9 cellular contexts compared by ENCODE assay signal in the genomic region with DNA sequence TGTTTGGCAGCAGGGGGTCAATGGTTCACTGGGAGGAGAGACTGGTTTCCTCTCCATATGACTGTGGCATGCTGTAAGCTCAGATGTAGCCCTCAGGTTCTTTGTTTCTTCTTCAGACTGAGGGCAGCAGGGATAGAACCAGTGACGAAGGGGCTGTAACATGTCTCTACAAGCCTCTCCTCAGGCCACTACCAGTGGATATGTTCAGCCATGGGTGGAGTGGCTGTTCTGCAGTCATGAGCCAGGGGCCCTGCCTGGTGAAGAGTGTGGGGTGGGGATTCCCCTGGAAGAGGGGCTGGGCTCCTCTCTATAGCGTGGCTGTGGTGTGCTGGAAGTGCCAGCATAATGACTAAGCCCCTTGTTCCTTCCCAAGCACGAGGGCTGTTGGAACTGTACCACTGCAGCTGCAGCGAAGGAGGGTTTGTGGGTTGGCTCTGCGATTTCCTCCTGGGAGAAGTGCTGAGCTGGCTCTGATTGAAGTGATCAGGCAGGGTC. TPM values are rescaled to one million over a fixed set of nuclear protein-coding genes. Genes with fewer than 3 reads are reported as not detected.
DNase-seq lines count a peak whose midpoint lies in the region; ATAC-seq and TF ChIP-seq lines count a peak whose summit lies in the region.
"Had no signal": no experiment of that assay in that cellular context is flagged by ENCODE, and none has a peak within 500 bp of the region (broad histone marks: within the 10 kb centered on the region; RNA-seq: fewer than 3 reads in every experiment).

No MANE protein-coding gene starts in this region.

- H3K27me3 Mint-ChIP-seq in naive thymus-derived CD4-positive, alpha-beta T cell, result peaks cover 0 to 20% (median 0%) of the 10 kb centered on the region in 5 donors

- H2AFZ ChIP-seq in SK-N-SH (ENCODE audit: low read depth), result no peak overlapping the region

- H3K4me3 ChIP-seq in SK-N-SH (ENCODE audit: low read depth in 2 of 2, low read length in 1 of 2), result no peak overlapping the region
- no peak overlapping the region for H3K4me3 ChIP-seq in naive thymus-derived CD4-positive, alpha-beta T cell (ENCODE audit: low read length)

- peaks cover 11% of the 10 kb centered on the region; the same call in 1 of the 2 replicates for H3K27me3 ChIP-seq in SK-N-SH (ENCODE audit: insufficient read depth)
- H3K27me3 ChIP-seq in naive thymus-derived CD4-positive, alpha-beta T cell (ENCODE audit: control insufficient read depth in 2 of 2, insufficient read depth in 2 of 2, low read length in 2 of 2), result no peaks in the 10 kb centered on the region

- CTCF ChIA-PET in SK-N-SH (lab: Yijun Ruan, JAX), result interaction anchor here (0.7 to 1.2 kb wide), 3 partner anchors 10 to 234 kb away, joined by 3 to 4 read pairs (median 3); no protein-coding TSS in a partner anchor
- CTCF ChIA-PET in naive thymus-derived CD4-positive, alpha-beta T cell (lab: Charles Lee), result interaction anchor here (0.6 to 2.7 kb wide), 9 partner anchors 9 to 545 kb away, joined by 3 to 16 read pairs (median 4); no protein-coding TSS in a partner anchor

- no peak overlapping the region for H3K4me2 ChIP-seq in SK-N-SH

- no peaks in the 10 kb centered on the region for H3F3A ChIP-seq in SK-N-SH (replicated peaks; ENCODE audit: insufficient read depth)

- no peak overlapping the region for H3K9ac ChIP-seq in SK-N-SH

- H3K9me3 Mint-ChIP-seq in naive thymus-derived CD4-positive, alpha-beta T cell, result peaks cover 0 to 9% (median 0%) of the 10 kb centered on the region in 11 donors

- H3K27ac ChIP-seq in SK-N-SH (ENCODE audit: low read depth in 2 of 2, low read length in 1 of 2), result no peak overlapping the region
- no peak overlapping the region for H3K27ac ChIP-seq in naive thymus-derived CD4-positive, alpha-beta T cell (ENCODE audit: low read depth, low read length)

- H3K36me3 ChIP-seq in SK-N-SH (replicated peaks in 1 of 2; ENCODE audit: control insufficient read depth in 1 of 2, insufficient read depth in 2 of 2, low read length in 1 of 2), result no peaks in the 10 kb centered on the region
- H3K36me3 ChIP-seq in naive thymus-derived CD4-positive, alpha-beta T cell (ENCODE audit: control insufficient read depth in 2 of 3, insufficient read depth in 3 of 3, low read length in 3 of 3), result no peaks in the 10 kb centered on the region

- ATAC-seq in SK-N-SH treated with all-trans-retinoic acid at 6 μM for 48 hours, result peak; percentile 40; the same call in 2 of the 3 replicates
- ATAC-seq in HG03139 (IDR thresholded peaks at IDR 0.05; ENCODE audit: unreplicated experiment), result peak; percentile 24
- peak; percentile 63 for ATAC-seq in naive thymus-derived CD4-positive, alpha-beta T cell
- no peak for ATAC-seq in GM21529 (IDR thresholded peaks at IDR 0.05; ENCODE audit: unreplicated experiment)
- ATAC-seq in GM19023 (IDR thresholded peaks at IDR 0.05; ENCODE audit: unreplicated experiment), result no peak

- H3K27ac Mint-ChIP-seq in naive thymus-derived CD4-positive, alpha-beta T cell, result peak overlapping the region in 1 of 9 donors; percentile 83
- H3K27ac Mint-ChIP-seq: nephron had no signal

- no peak for TF ChIP-seq RAD21 in SK-N-SH (IDR thresholded peaks at IDR 0.05; ENCODE audit: low read length)

- no peaks in the 10 kb centered on the region for H3K79me2 ChIP-seq in SK-N-SH (ENCODE audit: insufficient read depth)

- no peaks in the 10 kb centered on the region for H3K9me3 ChIP-seq in SK-N-SH
- no peaks in the 10 kb centered on the region for H3K9me3 ChIP-seq in naive thymus-derived CD4-positive, alpha-beta T cell (ENCODE audit: control insufficient read depth in 2 of 3, low read length in 3 of 3)

- H3K36me3 Mint-ChIP-seq in naive thymus-derived CD4-positive, alpha-beta T cell, result peaks cover 0 to 2% (median 0%) of the 10 kb centered on the region in 5 donors

- intact Hi-C loops in naive thymus-derived CD4-positive, alpha-beta T cell (cut with micrococcal nuclease), result loop anchor here (1.0 to 10.0 kb wide), 5 partner anchors 72 to 361 kb away; no protein-coding TSS in a partner anchor

- no peaks in the 10 kb centered on the region for H3K4me1 ChIP-seq in SK-N-SH (ENCODE audit: control insufficient read depth in 1 of 2, insufficient read depth in 2 of 2, low read depth in 1 of 2, low read length in 1 of 2)
- peaks cover 0 to 4% of the 10 kb centered on the region in 2 donors for H3K4me1 ChIP-seq in naive thymus-derived CD4-positive, alpha-beta T cell (ENCODE audit: control insufficient read depth in 2 of 2, insufficient read depth in 2 of 2, low read length in 2 of 2)

- no peaks in the 10 kb centered on the region for H3K9me2 ChIP-seq in SK-N-SH

- POLR2A ChIA-PET in SK-N-SH (lab: Yijun Ruan, JAX), result no interaction called here
- POLR2A ChIA-PET in naive thymus-derived CD4-positive, alpha-beta T cell (lab: Charles Lee), result interaction anchor here (0.6 to 1.3 kb wide), 3 partner anchors 56 to 342 kb away, joined by 3 to 5 read pairs (median 3); no protein-coding TSS in a partner anchor

- H3K4me3 Mint-ChIP-seq in naive thymus-derived CD4-positive, alpha-beta T cell, result no peak overlapping the region
- H3K4me3 Mint-ChIP-seq: nephron had no signal

- WGBS in SK-N-SH (ENCODE audit: low lambda C conversion rate), result 29% methylated on average over 4 of the region's 5 CpGs

- no peak for TF ChIP-seq CTCF in SK-N-SH (IDR thresholded peaks at IDR 0.05)

- H4K20me1 ChIP-seq in SK-N-SH (ENCODE audit: insufficient read depth), result no peaks in the 10 kb centered on the region

- TF ChIP-seq EP300 in SK-N-SH (IDR thresholded peaks at IDR 0.05; ENCODE audit: borderline replicate concordance in 1 of 2, low read depth in 1 of 2, low read length in 1 of 2), result no peak

- DNase-seq in SK-N-SH (no peak), brain pericyte (ENCODE audit: low read depth, low spot score) (peak; percentile 66), NCI-H524 (lab: John Stamatoyannopoulos, UW) (no peak)
- DNase-seq in naive thymus-derived CD4-positive, alpha-beta T cell, result no peak

- peaks cover 0 to 15% (median 6%) of the 10 kb centered on the region in 7 donors for H3K4me1 Mint-ChIP-seq in naive thymus-derived CD4-positive, alpha-beta T cell
- H3K4me1 Mint-ChIP-seq: nephron had no signal

TF ChIP-seq in SK-N-SH treated with all-trans-retinoic acid at 6 μM for 48 hours, 23 proteins besides CTCF, POLR2A, EP300 and RAD21 (continues in another document):
- TF ChIP-seq ARNTL (CRISPR knock-in tag; IDR thresholded peaks at IDR 0.05; ENCODE audit: borderline replicate concordance, low read depth) (no peak), GLIS3 (CRISPR knock-in tag; IDR thresholded peaks at IDR 0.05) (no peak), CSDC2 (CRISPR knock-in tag; IDR thresholded peaks at IDR 0.05) (no peak), ZC3H10 (CRISPR knock-in tag; IDR thresholded peaks at IDR 0.05) (no peak), ISL1 (CRISPR knock-in tag; IDR thresholded peaks at IDR 0.05) (no peak), SNAI2 (CRISPR knock-in tag; IDR thresholded peaks at IDR 0.05) (no peak), ZNF8 (CRISPR knock-in tag; IDR thresholded peaks at IDR 0.05) (no peak), ZNF565 (CRISPR knock-in tag; conservative IDR thresholded peaks at IDR 0.05; ENCODE audit: low read depth) (no peak), ZFP30 (CRISPR knock-in tag; IDR thresholded peaks at IDR 0.05) (no peak)
- TF ChIP-seq, protein P1, sequence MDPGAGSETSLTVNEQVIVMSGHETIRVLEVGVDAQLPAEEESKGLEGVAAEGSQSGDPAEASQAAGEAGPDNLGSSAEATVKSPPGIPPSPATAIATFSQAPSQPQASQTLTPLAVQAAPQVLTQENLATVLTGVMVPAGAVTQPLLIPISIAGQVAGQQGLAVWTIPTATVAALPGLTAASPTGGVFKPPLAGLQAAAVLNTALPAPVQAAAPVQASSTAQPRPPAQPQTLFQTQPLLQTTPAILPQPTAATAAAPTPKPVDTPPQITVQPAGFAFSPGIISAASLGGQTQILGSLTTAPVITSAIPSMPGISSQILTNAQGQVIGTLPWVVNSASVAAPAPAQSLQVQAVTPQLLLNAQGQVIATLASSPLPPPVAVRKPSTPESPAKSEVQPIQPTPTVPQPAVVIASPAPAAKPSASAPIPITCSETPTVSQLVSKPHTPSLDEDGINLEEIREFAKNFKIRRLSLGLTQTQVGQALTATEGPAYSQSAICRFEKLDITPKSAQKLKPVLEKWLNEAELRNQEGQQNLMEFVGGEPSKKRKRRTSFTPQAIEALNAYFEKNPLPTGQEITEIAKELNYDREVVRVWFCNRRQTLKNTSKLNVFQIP (CRISPR knock-in tag; IDR thresholded peaks at IDR 0.05; ENCODE audit: borderline replicate concordance, low read depth), result no peak

TF ChIP-seq in SK-N-SH, 30 proteins besides CTCF, POLR2A, EP300 and RAD21 (continues in another document):
- no peak for TF ChIP-seq CHD2 (IDR thresholded peaks at IDR 0.05; ENCODE audit: low read length, partially characterized antibody)
- TF ChIP-seq GABPA (IDR thresholded peaks at IDR 0.05; ENCODE audit: low read depth), result no peak
- no peak for TF ChIP-seq RFX5 (IDR thresholded peaks at IDR 0.05; ENCODE audit: low read length)
- TF ChIP-seq FOXM1 (IDR thresholded peaks at IDR 0.05; ENCODE audit: low read depth), result no peak
- TF ChIP-seq, protein P2, sequence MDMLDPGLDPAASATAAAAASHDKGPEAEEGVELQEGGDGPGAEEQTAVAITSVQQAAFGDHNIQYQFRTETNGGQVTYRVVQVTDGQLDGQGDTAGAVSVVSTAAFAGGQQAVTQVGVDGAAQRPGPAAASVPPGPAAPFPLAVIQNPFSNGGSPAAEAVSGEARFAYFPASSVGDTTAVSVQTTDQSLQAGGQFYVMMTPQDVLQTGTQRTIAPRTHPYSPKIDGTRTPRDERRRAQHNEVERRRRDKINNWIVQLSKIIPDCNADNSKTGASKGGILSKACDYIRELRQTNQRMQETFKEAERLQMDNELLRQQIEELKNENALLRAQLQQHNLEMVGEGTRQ (IDR thresholded peaks at IDR 0.05; ENCODE audit: borderline replicate concordance, low read depth, low read length), result no peak
- TF ChIP-seq TEAD4 (IDR thresholded peaks at IDR 0.05; ENCODE audit: borderline replicate concordance, insufficient read depth), result no peak

RNA-seq across cellular contexts. Expression of a gene that starts 55.8 kb away (rescaled TPM):
- 16.0 and 18.0 TPM in 2 replicates for polyA plus RNA-seq in SK-N-SH (2012; rRNA removed)
- 24.5 and 35.5 TPM in 2 replicates for polyA plus RNA-seq in SK-N-SH (2012; cell fraction: cytosol; rRNA removed)
- polyA plus RNA-seq in SK-N-SH (2012; cell fraction: nucleus; rRNA removed), result 5.8 and 10.9 TPM in 2 replicates
- total RNA-seq in naive thymus-derived CD4-positive, alpha-beta T cell, result 10 to 100 TPM; 10.1 to 33.6 (median 19.4) TPM
- 10 to 100 TPM; 29.1 to 33.8 TPM for polyA plus RNA-seq in naive thymus-derived CD4-positive, alpha-beta T cell

Comparison
In these comparisons a context has a peak if more than half of its experiments do, and no peak if none do; other contexts are left out.
1. ATAC-seq: peak in SK-N-SH treated with all-trans-retinoic acid at 6 μM for 48 hours (single experiment), HG03139 (single experiment) and naive thymus-derived CD4-positive, alpha-beta T cell (single experiment); none in GM21529 (single experiment) and GM19023 (single experiment).